ENCODE assay signal across 1 cellular context in the genomic region with DNA sequence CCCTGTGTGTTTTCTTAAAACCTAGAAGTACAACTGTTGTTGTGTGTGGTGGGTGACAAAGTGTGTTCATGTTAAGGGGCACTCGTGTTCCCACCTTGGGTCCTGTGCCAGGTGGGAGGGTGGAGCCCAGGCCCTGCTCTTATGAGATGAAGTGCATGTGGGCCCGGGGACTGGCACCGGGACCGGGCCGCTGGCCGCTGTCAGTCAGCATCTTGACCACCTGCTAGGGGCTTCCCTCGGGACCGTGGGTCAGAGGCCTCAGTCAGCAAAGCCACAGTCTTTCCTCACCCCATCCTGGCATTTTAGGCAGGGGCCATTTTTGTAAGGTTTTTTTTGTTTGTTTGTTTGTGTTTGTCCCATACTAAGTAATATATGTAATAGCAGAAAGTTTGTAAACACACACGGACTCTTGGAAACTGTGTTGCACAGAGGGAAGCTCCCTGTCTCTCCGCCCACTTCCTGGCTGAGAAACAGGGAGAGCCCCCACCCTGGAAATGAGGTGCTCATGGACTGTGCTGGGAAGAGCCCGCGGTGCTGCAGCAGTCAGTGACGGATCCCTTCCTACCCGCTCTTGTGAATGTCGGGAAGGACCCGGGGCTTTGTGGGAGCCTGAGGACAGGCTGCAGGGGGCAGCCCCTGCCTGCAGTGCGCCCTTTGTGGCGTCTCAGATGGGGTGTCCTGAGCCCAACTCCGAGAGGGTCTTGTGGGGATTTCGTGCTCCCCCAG.
TF ChIP-seq lines count a peak whose summit lies in the region.

No MANE protein-coding gene starts in this region.

TF ChIP-seq in H1, 55 proteins besides CTCF, POLR2A, EP300 and RAD21:
- TF ChIP-seq SIX5 (IDR thresholded peaks at IDR 0.05; ENCODE audit: low read depth, low read length) (no peak), TCF12 (IDR thresholded peaks at IDR 0.05; ENCODE audit: low read depth, low read length) (no peak), MAFK (IDR thresholded peaks at IDR 0.05; ENCODE audit: low read depth, low read length) (no peak), SP1 (IDR thresholded peaks at IDR 0.05; ENCODE audit: low read depth, low read length) (no peak), CHD2 (IDR thresholded peaks at IDR 0.05; ENCODE audit: low read length) (no peak), BACH1 (IDR thresholded peaks at IDR 0.05; ENCODE audit: low read length) (no peak), SAP30 (IDR thresholded peaks at IDR 0.05; ENCODE audit: insufficient read depth, insufficient replicate concordance, low read length) (no peak), TAF7 (optimal IDR thresholded peaks at IDR 0.05; ENCODE audit: borderline replicate concordance, low read depth, low read length) (no peak), RBBP5 (IDR thresholded peaks at IDR 0.05; ENCODE audit: borderline replicate concordance, low read depth, low read length) (no peak), JUND (IDR thresholded peaks at IDR 0.05; ENCODE audit: low read length) (no peak)
- TF ChIP-seq, protein P1, sequence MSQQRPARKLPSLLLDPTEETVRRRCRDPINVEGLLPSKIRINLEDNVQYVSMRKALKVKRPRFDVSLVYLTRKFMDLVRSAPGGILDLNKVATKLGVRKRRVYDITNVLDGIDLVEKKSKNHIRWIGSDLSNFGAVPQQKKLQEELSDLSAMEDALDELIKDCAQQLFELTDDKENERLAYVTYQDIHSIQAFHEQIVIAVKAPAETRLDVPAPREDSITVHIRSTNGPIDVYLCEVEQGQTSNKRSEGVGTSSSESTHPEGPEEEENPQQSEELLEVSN (IDR thresholded peaks at IDR 0.05) = no peak
